8 cellular contexts compared by ENCODE assay signal in genomic region chr2:9629222-9630000, GRCh38. TPM values are rescaled to one million over a fixed set of nuclear protein-coding genes. Genes with fewer than 3 reads are reported as not detected.
DNase-seq lines count a peak whose midpoint lies in the region; TF ChIP-seq lines count a peak whose summit lies in the region.

No MANE protein-coding gene starts in this region.

- DNase-seq in activated naive CD4-positive, alpha-beta T cell treated with anti-CD3 and anti-CD28 coated beads for 36 hours, result no peak
- DNase-seq in activated naive CD4-positive, alpha-beta T cell (lab: John Stamatoyannopoulos, UW), result no peak
- DNase-seq in WERI-Rb-1 (no peak), foreskin fibroblast (peak in 1 of 2 donors; percentile 73), C1 segment of cervical spinal cord (lab: John Stamatoyannopoulos, UW) (no peak), GM20000 (ENCODE audit: low spot score) (no peak), NCI-H1092 (lab: John Stamatoyannopoulos, UW) (no peak)

- H3K4me1 Mint-ChIP-seq in activated naive CD4-positive, alpha-beta T cell treated with anti-CD3 and anti-CD28 coated beads for 36 hours (ENCODE audit: low read depth), result peaks cover 53% of the 10 kb centered on the region

- H3K9ac ChIP-seq in rectal smooth muscle tissue (ENCODE audit: low read length), result peak overlapping the region; percentile 66

- no peaks in the 10 kb centered on the region for H3K27me3 Mint-ChIP-seq in activated naive CD4-positive, alpha-beta T cell treated with anti-CD3 and anti-CD28 coated beads for 36 hours (ENCODE audit: low read depth)

- CTCF ChIA-PET in activated naive CD4-positive, alpha-beta T cell treated with anti-CD3 and anti-CD28 coated beads for 36 hours (lab: Charles Lee), result interaction anchor here (0.5 to 2.3 kb wide), 8 partner anchors 13 to 170 kb away, joined by 3 to 8 read pairs (median 3); no protein-coding TSS in a partner anchor

- no peaks in the 10 kb centered on the region for H3K9me3 ChIP-seq in WERI-Rb-1 (ENCODE audit: severe bottlenecking)

- peaks cover 59% of the 10 kb centered on the region for H3K36me3 ChIP-seq in WERI-Rb-1
- no peaks in the 10 kb centered on the region for H3K36me3 ChIP-seq in rectal smooth muscle tissue (ENCODE audit: control insufficient read depth, insufficient read depth, low read length)

- peak overlapping the region; percentile 97 for H3K4me3 Mint-ChIP-seq in activated naive CD4-positive, alpha-beta T cell treated with anti-CD3 and anti-CD28 coated beads for 36 hours

- peak overlapping the region; percentile 91 for H3K27ac Mint-ChIP-seq in activated naive CD4-positive, alpha-beta T cell treated with anti-CD3 and anti-CD28 coated beads for 36 hours

- intact Hi-C loops in activated naive CD4-positive, alpha-beta T cell treated with anti-CD3 and anti-CD28 coated beads for 36 hours (cut with micrococcal nuclease), result no loop called here

- H3K9me3 Mint-ChIP-seq in activated naive CD4-positive, alpha-beta T cell treated with anti-CD3 and anti-CD28 coated beads for 36 hours, result no peaks in the 10 kb centered on the region

- H3K27ac ChIP-seq in WERI-Rb-1 (peak overlapping the region; percentile 96), rectal smooth muscle tissue (ENCODE audit: low read depth, low read length) (peak overlapping the region; percentile 97)

- H3K27me3 ChIP-seq in WERI-Rb-1 (ENCODE audit: insufficient read depth, low read depth, severe bottlenecking), result no peaks in the 10 kb centered on the region
- H3K27me3 ChIP-seq in rectal smooth muscle tissue (ENCODE audit: control insufficient read depth, insufficient read depth, low read length), result no peaks in the 10 kb centered on the region

- peaks cover 14% of the 10 kb centered on the region for H3K4me1 ChIP-seq in rectal smooth muscle tissue (ENCODE audit: control insufficient read depth, insufficient read depth, low read length)

- peaks cover 47% of the 10 kb centered on the region for H3K36me3 Mint-ChIP-seq in activated naive CD4-positive, alpha-beta T cell treated with anti-CD3 and anti-CD28 coated beads for 36 hours (ENCODE audit: low read depth)

- H3K4me3 ChIP-seq in WERI-Rb-1 (ENCODE audit: low read depth, low read length) (peak overlapping the region; percentile 87), foreskin fibroblast (ENCODE audit: low read depth in 1 of 2, low read length in 2 of 2) (peak overlapping the region; percentile 76 to 97), rectal smooth muscle tissue (ENCODE audit: low read length) (peak overlapping the region; percentile 75)

- no peak for TF ChIP-seq CTCF in WERI-Rb-1 (IDR thresholded peaks at IDR 0.05; ENCODE audit: low read depth, low read length)
- no peak for TF ChIP-seq CTCF in foreskin fibroblast (IDR thresholded peaks at IDR 0.05; ENCODE audit: low read depth, low read length)
- no peak for TF ChIP-seq CTCF in GM20000 (IDR thresholded peaks at IDR 0.05; ENCODE audit: extremely low read depth, missing control alignments)

RNA-seq across cellular contexts. Expression of gene YWHAQ, which starts 1.4 kb away (rescaled TPM):
- 100 to 1,000 TPM; 248 to 261 TPM for total RNA-seq in activated naive CD4-positive, alpha-beta T cell treated with anti-CD3 and anti-CD28 coated beads for 36 hours
